In genomic region chr3:13110678-13111116, GRCh38 we compare ENCODE assay signal across 8 cellular contexts. TPM values are rescaled to one million over a fixed set of nuclear protein-coding genes. Genes with fewer than 3 reads are reported as not detected.
DNase-seq lines count a peak whose midpoint lies in the region; ATAC-seq, FAIRE-seq and TF ChIP-seq lines count a peak whose summit lies in the region.

No MANE protein-coding gene starts in this region.

- peak; percentile 64 for DNase-seq in EH (ENCODE audit: low read depth)
- no peak for DNase-seq in astrocyte (ENCODE audit: low read depth)
- DNase-seq in prostate gland (ENCODE audit: low spot score), result peak; percentile 70
- DNase-seq in Ammon's horn (ENCODE audit: low spot score), result no peak
- no peak for DNase-seq in substantia nigra (lab: John Stamatoyannopoulos, UW)
- DNase-seq in anterior cingulate cortex (lab: John Stamatoyannopoulos, UW), result no peak

- H3K36me3 Mint-ChIP-seq in astrocyte (ENCODE audit: low read depth, unreplicated experiment), result peaks cover 3% of the 10 kb centered on the region

- no peaks in the 10 kb centered on the region for H3K79me2 ChIP-seq in astrocyte (ENCODE audit: insufficient read depth, low read length)

- intact Hi-C loops in prostate gland (cut with DNase I), result no loop called here

- H3K27me3 ChIP-seq in astrocyte (ENCODE audit: insufficient read depth, low read length), result no peaks in the 10 kb centered on the region
- H3K27me3 ChIP-seq in prostate gland (replicated peaks; ENCODE audit: insufficient read depth), result no peaks in the 10 kb centered on the region

- no peaks in the 10 kb centered on the region for H3K9me3 ChIP-seq in astrocyte (ENCODE audit: insufficient read depth, low read depth, low read length)
- no peaks in the 10 kb centered on the region for H3K9me3 ChIP-seq in prostate gland

- TF ChIP-seq CTCF in astrocyte (IDR thresholded peaks at IDR 0.05; ENCODE audit: insufficient read depth, low read depth, low read length) (no peak), prostate gland (IDR thresholded peaks at IDR 0.05) (no peak)

- peaks cover 5% of the 10 kb centered on the region for H3K4me1 Mint-ChIP-seq in astrocyte (ENCODE audit: low read depth, unreplicated experiment)

- 29% methylated on average over 8 of the region's 8 CpGs for WGBS in prostate gland

- no peaks in the 10 kb centered on the region for H4K20me1 ChIP-seq in astrocyte (ENCODE audit: insufficient read depth, low read length)

- peaks cover 5% of the 10 kb centered on the region for H3K9me3 Mint-ChIP-seq in astrocyte (ENCODE audit: unreplicated experiment)

- no peak overlapping the region for H3K4me2 ChIP-seq in astrocyte (ENCODE audit: low read length)

- H3K27ac Mint-ChIP-seq in astrocyte (ENCODE audit: unreplicated experiment), result no peak overlapping the region

- H3K4me1 ChIP-seq in astrocyte (ENCODE audit: insufficient read depth, low read length) (no peaks in the 10 kb centered on the region), prostate gland (replicated peaks) (peaks cover 6% of the 10 kb centered on the region)

- no peak overlapping the region for H3K27ac ChIP-seq in astrocyte (ENCODE audit: low read depth, low read length)
- H3K27ac ChIP-seq in prostate gland, result peak overlapping the region; percentile 15 to 40
- no peak overlapping the region for H3K27ac ChIP-seq in substantia nigra (ENCODE audit: low read depth, low read length, poor library complexity, severe bottlenecking)

- H3K4me3 ChIP-seq in astrocyte (ENCODE audit: insufficient read depth, low read depth, low read length) (no peak overlapping the region), prostate gland (no peak overlapping the region)

- H3K4me3 Mint-ChIP-seq in astrocyte (ENCODE audit: unreplicated experiment), result no peak overlapping the region

- no peak overlapping the region for H3K9ac ChIP-seq in astrocyte (ENCODE audit: low read length)

- H3K36me3 ChIP-seq in astrocyte (ENCODE audit: insufficient read depth, low read length) (no peaks in the 10 kb centered on the region), prostate gland (no peaks in the 10 kb centered on the region)

- peak overlapping the region; percentile 1 for H2AFZ ChIP-seq in astrocyte (ENCODE audit: low read depth, low read length)

- ATAC-seq in GM19395 (IDR thresholded peaks at IDR 0.05; ENCODE audit: unreplicated experiment) (peak; percentile 65), HG03469 (IDR thresholded peaks at IDR 0.05; ENCODE audit: unreplicated experiment) (peak; percentile 71)

- no peak for TF ChIP-seq POLR2A in prostate gland (IDR thresholded peaks at IDR 0.05)

- H3K27me3 Mint-ChIP-seq in astrocyte (ENCODE audit: low read depth, unreplicated experiment), result peaks cover 23% of the 10 kb centered on the region

- no peak for FAIRE-seq in astrocyte (lab: Jason Lieb, UNC)

RNA-seq across cellular contexts. Expression of gene IQSEC1, which starts 37.5 kb away (rescaled TPM):
- total RNA-seq in astrocyte (29.5 and 31.0 TPM in 2 replicates), prostate gland (10 to 100 TPM; 58.2 to 94.2 TPM)

Comparison
In these comparisons a context has a peak if more than half of its experiments do, and no peak if none do; other contexts are left out.
1. DNase-seq: peak in EH (single experiment) and prostate gland (single experiment); none in astrocyte (single experiment), Ammon's horn (single experiment), substantia nigra (0 of 49) and anterior cingulate cortex (0 of 58).
2. H3K27ac ChIP-seq: peak in prostate gland (2 of 2); none in astrocyte (single experiment) and substantia nigra (single experiment).